Comparison of ENCODE assay signal across 22 cellular contexts in the genomic region with DNA sequence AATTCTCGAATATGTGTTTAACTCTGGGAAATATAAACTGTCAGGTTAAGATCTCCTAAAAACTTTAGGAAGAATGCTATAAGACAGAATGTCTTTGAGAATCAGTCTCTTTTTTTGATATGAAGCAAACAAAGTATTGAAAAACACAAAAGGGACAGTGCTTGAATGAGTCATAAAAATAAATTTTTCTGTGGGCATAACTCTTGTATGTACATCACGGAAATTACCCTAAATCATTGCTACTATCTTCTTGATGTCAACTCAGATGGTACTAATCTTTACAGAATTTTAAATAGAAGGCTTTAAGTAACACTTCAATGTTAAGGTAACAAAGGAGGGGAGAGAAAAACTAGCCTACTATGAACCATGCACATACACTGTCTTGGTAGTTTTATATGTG.
"Had no signal": no experiment of that assay in that cellular context is flagged by ENCODE, and none has a peak within 500 bp of the region (broad histone marks: within the 10 kb centered on the region; RNA-seq: fewer than 3 reads in every experiment).

No MANE protein-coding gene starts in this region.

- FAIRE-seq: bronchial epithelial cell had no signal

- H3K36me3 ChIP-seq: heart right ventricle, sigmoid colon, tibial artery had no signal

- H3K27me3 ChIP-seq: heart right ventricle, sigmoid colon, tibial artery had no signal

- DNase-seq: activated CD4-positive, alpha-beta T cell treated with anti-CD3 and anti-CD28 coated beads, Interleukin-2, amount 50 U/mL, for 4 hours; activated naive CD4-positive, alpha-beta T cell treated with Interleukin-2 at 50 U/mL for 16 hours; amygdala; cerebellar nuclear complex; cortex of kidney; heart right ventricle; islet precursor cell; left cardiac atrium; retina; sigmoid colon; stimulated activated CD4-positive, alpha-beta T cell treated with anti-CD3 and anti-CD28 coated beads, Interleukin-15, amount 100 ng/mL, for 24 hours; stimulated activated naive CD4-positive, alpha-beta T cell treated with Interleukin-2 at 50 U/mL for 16 hours; SW 1271; T-helper 17 cell; tibial artery had no signal

- H3K27ac ChIP-seq: epithelial cell of prostate, heart right ventricle, sigmoid colon, SK-N-MC, tibial artery had no signal

- H3K27me3 Mint-ChIP-seq: natural killer cell treated with Interleukin-12 subunit alpha and Interleukin-12 subunit beta and Interleukin-15 and Interleukin-18, amount 100 ng/mL, for 72 hours; progenitor cell of endocrine pancreas; T-helper 17 cell had no signal

- H3K36me3 Mint-ChIP-seq: natural killer cell treated with Interleukin-12 subunit alpha and Interleukin-12 subunit beta and Interleukin-15 and Interleukin-18, amount 100 ng/mL, for 72 hours had no signal

- H3K4me3 Mint-ChIP-seq: natural killer cell treated with Interleukin-12 subunit alpha and Interleukin-12 subunit beta and Interleukin-15 and Interleukin-18, amount 100 ng/mL, for 72 hours; T-helper 17 cell had no signal

- H3K4me2 ChIP-seq: smooth muscle cell had no signal

- H3K4me1 ChIP-seq: sigmoid colon, tibial artery had no signal

- H3K9me3 Mint-ChIP-seq: natural killer cell treated with Interleukin-12 subunit alpha and Interleukin-12 subunit beta and Interleukin-15 and Interleukin-18, amount 100 ng/mL, for 72 hours had no signal

- H3K4me3 ChIP-seq: heart right ventricle, sigmoid colon, SK-N-MC, smooth muscle cell, tibial artery had no signal

- ATAC-seq: heart right ventricle; left cardiac atrium; natural killer cell treated with Interleukin-12 subunit alpha and Interleukin-12 subunit beta and Interleukin-15 and Interleukin-18, amount 100 ng/mL, for 72 hours; T-helper 17 cell had no signal

- H3K9me3 ChIP-seq: sigmoid colon, tibial artery had no signal

- H3K27ac Mint-ChIP-seq: activated T-helper 2 cell treated with anti-CD3 and anti-CD28 coated beads, Interferon-gamma antibody, Interleukin-2, Interleukin-4, amounts not matched to agents 10 μg/mL and 5 μg/mL and 100 μg/mL, durations not matched to agents 14 hours and 24 hours and 36 hours; natural killer cell treated with Interleukin-12 subunit alpha and Interleukin-12 subunit beta and Interleukin-15 and Interleukin-18, amount 100 ng/mL, for 72 hours; progenitor cell of endocrine pancreas; T-helper 17 cell had no signal
